13 cellular contexts compared by ENCODE assay signal in genomic region chr10:72323108-72323932, GRCh38. TPM values are rescaled to one million over a fixed set of nuclear protein-coding genes. Genes with fewer than 3 reads are reported as not detected.
DNase-seq lines count a peak whose midpoint lies in the region; ATAC-seq, FAIRE-seq and TF ChIP-seq lines count a peak whose summit lies in the region.
"Had no signal": no experiment of that assay in that cellular context is flagged by ENCODE, and none has a peak within 500 bp of the region (broad histone marks: within the 10 kb centered on the region; RNA-seq: fewer than 3 reads in every experiment).

No MANE protein-coding gene starts in this region.

- H3K9ac ChIP-seq in keratinocyte (ENCODE audit: control insufficient read depth, extremely low read depth, insufficient read depth, low read length), result peak overlapping the region; percentile 91

- peak overlapping the region; percentile 68 for H3K4me2 ChIP-seq in keratinocyte (ENCODE audit: control insufficient read depth, extremely low read depth, insufficient read depth, low read depth, low read length)

- no peak overlapping the region for H2AFZ ChIP-seq in keratinocyte (ENCODE audit: control insufficient read depth, low read length)

- dilution Hi-C loops in keratinocyte (cut with MboI; ENCODE audit: extremely low pct_ligation_motif_present, low sequenced_read_pairs), result no loop called here

- FAIRE-seq in keratinocyte (lab: Jason Lieb, UNC), result no peak

- no peak for ATAC-seq in activated B cell treated with CpG ODN at 0.5 μM for 24 hours (ENCODE audit: low read depth)
- ATAC-seq: PC-3 had no signal

- POLR2A ChIA-PET in activated B cell treated with CpG ODN at 0.5 μM for 24 hours (lab: Charles Lee), result interaction anchor here (0.9 to 35.9 kb wide), 10 partner anchors 8 to 106 kb away, joined by 3 to 1996 read pairs (median 121); partner anchors contain the start of genes ANAPC16, ASCC1 and DDIT4

- H3K4me1 Mint-ChIP-seq in activated naive CD4-positive, alpha-beta T cell treated with anti-CD3 and anti-CD28 coated beads, Interleukin-2, amount 10 ng/mL, durations not matched to agents 7 days and 5 days, result peaks cover 84% of the 10 kb centered on the region
- H3K4me1 Mint-ChIP-seq in activated B cell treated with CpG ODN at 0.5 μM for 24 hours, result peaks cover 81% of the 10 kb centered on the region

- H3K27ac ChIP-seq in keratinocyte (ENCODE audit: control insufficient read depth, insufficient read depth, low read length) (peak overlapping the region; percentile 94), tibial artery (peak overlapping the region; percentile 10 to 85)
- H3K27ac ChIP-seq: transverse colon had no signal

- TF ChIP-seq CTCF in activated B cell treated with CpG ODN at 0.5 μM for 24 hours (IDR thresholded peaks at IDR 0.05), result no peak
- no peak for TF ChIP-seq CTCF in keratinocyte (optimal IDR thresholded peaks at IDR 0.05 in 1 of 3, IDR thresholded peaks at IDR 0.05 in 1 of 3, conservative IDR thresholded peaks at IDR 0.05 in 1 of 3; ENCODE audit: extremely low read depth in 1 of 3, insufficient read depth in 2 of 3, low read length in 3 of 3)
- TF ChIP-seq CTCF in tibial artery (IDR thresholded peaks at IDR 0.05), result no peak

- H3K36me3 ChIP-seq in keratinocyte (ENCODE audit: control insufficient read depth in 2 of 2, extremely low read depth in 1 of 2, insufficient read depth in 2 of 2, low read length in 2 of 2) (no peaks in the 10 kb centered on the region), tibial artery (no peaks in the 10 kb centered on the region)
- H3K36me3 ChIP-seq: adrenal gland, BE2C, transverse colon had no signal

- H4K20me1 ChIP-seq in keratinocyte (ENCODE audit: control insufficient read depth, extremely low read depth, insufficient read depth, low read length), result no peaks in the 10 kb centered on the region

- peaks cover 14% of the 10 kb centered on the region for H3K36me3 Mint-ChIP-seq in activated naive CD4-positive, alpha-beta T cell treated with anti-CD3 and anti-CD28 coated beads, Interleukin-2, amount 10 ng/mL, durations not matched to agents 7 days and 5 days
- H3K36me3 Mint-ChIP-seq in activated B cell treated with CpG ODN at 0.5 μM for 24 hours (ENCODE audit: low read depth), result no peaks in the 10 kb centered on the region

- H3K27ac Mint-ChIP-seq in activated naive CD4-positive, alpha-beta T cell treated with anti-CD3 and anti-CD28 coated beads, Interleukin-2, amount 10 ng/mL, durations not matched to agents 7 days and 5 days, result peak overlapping the region; percentile 99
- peak overlapping the region; percentile 98 for H3K27ac Mint-ChIP-seq in activated B cell treated with CpG ODN at 0.5 μM for 24 hours

- H3K9me1 ChIP-seq in keratinocyte (ENCODE audit: control insufficient read depth, extremely low read depth, insufficient read depth, low read length), result no peaks in the 10 kb centered on the region

- in situ Hi-C loops in G401 (cut with HindIII; ENCODE audit: low sequenced_read_pairs), result no loop called here

- peaks cover 8% of the 10 kb centered on the region for H3K9me3 Mint-ChIP-seq in activated naive CD4-positive, alpha-beta T cell treated with anti-CD3 and anti-CD28 coated beads, Interleukin-2, amount 10 ng/mL, durations not matched to agents 7 days and 5 days
- no peaks in the 10 kb centered on the region for H3K9me3 Mint-ChIP-seq in activated B cell treated with CpG ODN at 0.5 μM for 24 hours

- CTCF ChIA-PET in activated naive CD4-positive, alpha-beta T cell treated with anti-CD3 and anti-CD28 coated beads, Interleukin-2, amount 10 ng/mL, durations not matched to agents 7 days and 5 days (lab: Charles Lee), result interaction anchor here (0.6 to 4.4 kb wide), 4 partner anchors 15 to 63 kb away, joined by 3 to 28 read pairs (median 4); partner anchors contain the start of gene DDIT4
- CTCF ChIA-PET in activated B cell treated with CpG ODN at 0.5 μM for 24 hours (lab: Charles Lee), result interaction anchor here (0.6 to 1.6 kb wide), 4 partner anchors 8 to 27 kb away, joined by 3 to 5 read pairs (median 4); no protein-coding TSS in a partner anchor

- H3K4me1 ChIP-seq in keratinocyte (ENCODE audit: control insufficient read depth, extremely low read depth, insufficient read depth, low read length) (peaks cover 51% of the 10 kb centered on the region), tibial artery (peaks cover 0 to 69% (median 51%) of the 10 kb centered on the region in 4 donors)

- intact Hi-C loops in activated B cell treated with CpG ODN at 0.5 μM for 24 hours (cut with micrococcal nuclease), result no loop called here
- intact Hi-C loops in tibial artery (cut with DNase I; ENCODE audit: low total_unique reads), result loop anchor here (5.0 kb wide), 1 partner anchor 361 kb away; the partner anchor contains the start of gene CHST3

- H3K79me2 ChIP-seq in keratinocyte (ENCODE audit: control insufficient read depth, insufficient read depth, low read length), result no peaks in the 10 kb centered on the region

- H3K9me3 ChIP-seq in keratinocyte (ENCODE audit: control insufficient read depth, low read depth, low read length), result no peaks in the 10 kb centered on the region
- no peaks in the 10 kb centered on the region for H3K9me3 ChIP-seq in tibial artery
- H3K9me3 ChIP-seq: adrenal gland, BE2C, transverse colon had no signal

- no peaks in the 10 kb centered on the region for H3K27me3 Mint-ChIP-seq in activated naive CD4-positive, alpha-beta T cell treated with anti-CD3 and anti-CD28 coated beads, Interleukin-2, amount 10 ng/mL, durations not matched to agents 7 days and 5 days
- no peaks in the 10 kb centered on the region for H3K27me3 Mint-ChIP-seq in activated B cell treated with CpG ODN at 0.5 μM for 24 hours

- H3K4me3 Mint-ChIP-seq in activated naive CD4-positive, alpha-beta T cell treated with anti-CD3 and anti-CD28 coated beads, Interleukin-2, amount 10 ng/mL, durations not matched to agents 7 days and 5 days, result no peak overlapping the region
- H3K4me3 Mint-ChIP-seq in activated B cell treated with CpG ODN at 0.5 μM for 24 hours, result no peak overlapping the region

- no peaks in the 10 kb centered on the region for H3K27me3 ChIP-seq in keratinocyte (ENCODE audit: control insufficient read depth, extremely low read depth, insufficient read depth, low read length)
- H3K27me3 ChIP-seq in tibial artery, result no peaks in the 10 kb centered on the region
- H3K27me3 ChIP-seq: adrenal gland, BE2C, transverse colon had no signal

- no peak for DNase-seq in activated naive CD4-positive, alpha-beta T cell treated with anti-CD3 and anti-CD28 coated beads, Interleukin-2, amount 10 ng/mL, durations not matched to agents 7 days and 5 days
- DNase-seq in activated naive CD4-positive, alpha-beta T cell treated with anti-CD3 and anti-CD28 coated beads, Interleukin-2, amount 50 U/mL, for 16 hours, result no peak
- DNase-seq in activated B cell treated with CpG ODN at 0.5 μM for 24 hours (no peak), keratinocyte (ENCODE audit: low read depth, low spot score) (no peak), tibial artery (no peak), GOT3 (lab: John Stamatoyannopoulos, UW) (no peak), G401 (ENCODE audit: low spot score) (no peak)
- DNase-seq in NK-92 treated with Interleukin-12 subunit alpha and Interleukin-12 subunit beta, amount 100 ng/mL, for 24 hours (lab: John Stamatoyannopoulos, UW), result no peak
- DNase-seq: BE2C, NCI-H1436 treated with DMSO at 0.1 percent for 48 hours, PC-3, transverse colon had no signal

- H3K4me3 ChIP-seq in keratinocyte (ENCODE audit: control insufficient read depth in 2 of 3, extremely low read depth in 1 of 3, insufficient read depth in 2 of 3, low read depth in 1 of 3, low read length in 3 of 3) (peak overlapping the region in 1 of 3 experiments; percentile 19), tibial artery (no peak overlapping the region)
- H3K4me3 ChIP-seq: adrenal gland, transverse colon had no signal

RNA-seq across cellular contexts. Expression of gene DNAJB12, which starts 31.4 kb away (rescaled TPM):
- total RNA-seq in activated B cell treated with CpG ODN at 0.5 μM for 24 hours, result 39.0 and 39.9 TPM in 2 replicates
- polyA plus RNA-seq in keratinocyte, result 11.5 to 19.3 TPM (median 12.0 TPM) in 3 replicates
- polyA plus RNA-seq in keratinocyte (2011; ENCODE audit: low read depth), result 14.8 TPM
- polyA plus RNA-seq in keratinocyte (2011; cell fraction: cytosol; rRNA removed), result 11.5 and 14.9 TPM in 2 replicates
- 32.1 and 39.9 TPM in 2 replicates for polyA plus RNA-seq in keratinocyte (2011; cell fraction: nucleus; rRNA removed)
- polyA plus RNA-seq in keratinocyte (2012; ENCODE audit: low replicate concordance), result 16.2 and 23.3 TPM in 2 replicates
- 11.2 to 31.7 TPM (median 11.8 TPM) in 3 replicates for polyA minus RNA-seq in keratinocyte
- polyA minus RNA-seq in keratinocyte (2011; cell fraction: cytosol; rRNA and poly(A)+ RNA removed), result 12.5 TPM
- polyA minus RNA-seq in keratinocyte (2011; cell fraction: nucleus; rRNA and poly(A)+ RNA removed), result 19.3 and 20.3 TPM in 2 replicates
- total RNA-seq in G401 (2014; rRNA removed; shearing (Covaris generic)), result 22.6 and 23.1 TPM in 2 replicates

RNA-seq across cellular contexts. Expression of gene DDIT4, which starts 49.6 kb away (rescaled TPM):
- 175 and 180 TPM in 2 replicates for total RNA-seq in activated B cell treated with CpG ODN at 0.5 μM for 24 hours
- polyA plus RNA-seq in keratinocyte, result 153 to 289 TPM (median 248 TPM) in 3 replicates
- polyA plus RNA-seq in keratinocyte (2011; ENCODE audit: low read depth), result 227 TPM
- polyA plus RNA-seq in keratinocyte (2011; cell fraction: cytosol; rRNA removed), result 88.3 and 149 TPM in 2 replicates
- 237 and 241 TPM in 2 replicates for polyA plus RNA-seq in keratinocyte (2011; cell fraction: nucleus; rRNA removed)
- 409 and 466 TPM in 2 replicates for polyA plus RNA-seq in keratinocyte (2012; ENCODE audit: low replicate concordance)
- polyA minus RNA-seq in keratinocyte, result 214 to 285 TPM (median 225 TPM) in 3 replicates
- polyA minus RNA-seq in keratinocyte (2011; cell fraction: cytosol; rRNA and poly(A)+ RNA removed), result 466 TPM
- polyA minus RNA-seq in keratinocyte (2011; cell fraction: nucleus; rRNA and poly(A)+ RNA removed), result 259 and 281 TPM in 2 replicates
- 192 and 262 TPM in 2 replicates for total RNA-seq in G401 (2014; rRNA removed; shearing (Covaris generic))
